ENCODE assay signal across 20 cellular contexts in genomic region chr3:81033185-81033584, GRCh38.
DNase-seq lines count a peak whose midpoint lies in the region; ATAC-seq, FAIRE-seq and TF ChIP-seq lines count a peak whose summit lies in the region.
"Had no signal": no experiment of that assay in that cellular context is flagged by ENCODE, and none has a peak within 500 bp of the region (broad histone marks: within the 10 kb centered on the region; RNA-seq: fewer than 3 reads in every experiment).

No MANE protein-coding gene starts in this region.

- no peak overlapping the region for H3K4me2 ChIP-seq in HepG2 (ENCODE audit: low read depth, low read length)
- H3K4me2 ChIP-seq in Karpas-422 (ENCODE audit: low read depth, low read length, poor library complexity, severe bottlenecking), result no peak overlapping the region
- H3K4me2 ChIP-seq: BLaER1 treated with 17β-estradiol and CSF1 and Interleukin-3, amounts not matched to agents 10 nM and 100 nM had no signal

- no TSS peak for BruUV-seq in HepG2 (replicated peaks; lab: Mats Ljungman, UMichigan)

- DNase-seq in right lobe of liver (no peak), HepG2 (ENCODE audit: low spot score) (no peak), Karpas-422 (peak; percentile 26), left lobe of liver (ENCODE audit: low spot score) (no peak), activated T-cell treated with anti-CD3 and anti-CD28 coated beads for 4 hours (no peak)
- DNase-seq: 8988T; ACHN; Caco-2; Calu3; CD4-positive, alpha-beta T cell; CD8-positive, alpha-beta T cell; DMS79 treated with DMSO at 0.1 percent for 48 hours; GF-D8 had no signal

- H3K9me2 ChIP-seq in Karpas-422 (replicated peaks; ENCODE audit: insufficient read depth, low read length), result no peaks in the 10 kb centered on the region

- H3K9me3 ChIP-seq in right lobe of liver (no peaks in the 10 kb centered on the region), HepG2 (ENCODE audit: low read length) (no peaks in the 10 kb centered on the region), Karpas-422 (ENCODE audit: low read length) (no peaks in the 10 kb centered on the region)
- H3K9me3 ChIP-seq: BLaER1 treated with 17β-estradiol and CSF1 and Interleukin-3, amounts not matched to agents 10 nM and 100 nM; Caco-2 had no signal

- WGBS in right lobe of liver (ENCODE audit: insufficient coverage, low coverage, low lambda C conversion rate, missing lambda C conversion rate), result 32% methylated on average over 2 of the region's 2 CpGs
- WGBS in HepG2 (ENCODE audit: low lambda C conversion rate), result 28% methylated on average over 2 of the region's 2 CpGs

- no peak for TF ChIP-seq POLR2A in right lobe of liver (IDR thresholded peaks at IDR 0.05)
- TF ChIP-seq POLR2A in HepG2 (IDR thresholded peaks at IDR 0.05; ENCODE audit: insufficient read depth in 1 of 2, low read depth in 2 of 2, low read length in 2 of 2), result no peak

- H2AFZ ChIP-seq in HepG2 (ENCODE audit: low read length), result no peak overlapping the region
- no peak overlapping the region for H2AFZ ChIP-seq in Karpas-422 (ENCODE audit: low read length)

- no peak for TF ChIP-seq RAD21 in HepG2 (CRISPR knock-in tag; IDR thresholded peaks at IDR 0.05)

- TF ChIP-seq CTCF in right lobe of liver (IDR thresholded peaks at IDR 0.05), result no peak
- TF ChIP-seq CTCF in HepG2 (CRISPR knock-in tag; IDR thresholded peaks at IDR 0.05), result no peak

- FAIRE-seq in HepG2 (lab: Jason Lieb, UNC), result no peak
- FAIRE-seq: A204.1, G401.6, GM12891, GM19239 had no signal

- no peak for TF ChIP-seq EP300 in HepG2 (IDR thresholded peaks at IDR 0.05; ENCODE audit: low read depth in 2 of 2, low read length in 2 of 2)
- TF ChIP-seq EP300 in HepG2 (CRISPR knock-in tag; IDR thresholded peaks at IDR 0.05; ENCODE audit: borderline replicate concordance), result no peak

- H3K36me3 ChIP-seq in right lobe of liver (no peaks in the 10 kb centered on the region), HepG2 (replicated peaks in 1 of 2; ENCODE audit: control insufficient read depth in 1 of 2, insufficient read depth in 2 of 2, low read length in 2 of 2) (no peaks in the 10 kb centered on the region), Karpas-422 (ENCODE audit: insufficient read depth, low read length) (no peaks in the 10 kb centered on the region)
- H3K36me3 ChIP-seq: BLaER1 treated with 17β-estradiol and CSF1 and Interleukin-3, amounts not matched to agents 10 nM and 100 nM had no signal

- H3K4me3 ChIP-seq in right lobe of liver (no peak overlapping the region), HepG2 (replicated peaks in 1 of 3; ENCODE audit: insufficient read depth in 1 of 3, low read depth in 2 of 3, low read length in 3 of 3) (no peak overlapping the region), Karpas-422 (ENCODE audit: low read length) (no peak overlapping the region)
- H3K4me3 ChIP-seq: BLaER1 treated with 17β-estradiol and CSF1 and Interleukin-3, amounts not matched to agents 10 nM and 100 nM had no signal

- H3K9ac ChIP-seq in HepG2 (ENCODE audit: insufficient read depth, low read depth, low read length) (no peak overlapping the region), Karpas-422 (ENCODE audit: low read length) (no peak overlapping the region)
- H3K9ac ChIP-seq: BLaER1 treated with 17β-estradiol and CSF1 and Interleukin-3, amounts not matched to agents 10 nM and 100 nM had no signal

- ATAC-seq in right lobe of liver (peak; percentile 28 to 78 (median 58)), HepG2 (no peak), left lobe of liver (peak; percentile 81), GM21423 (IDR thresholded peaks at IDR 0.05; ENCODE audit: unreplicated experiment) (no peak)
- ATAC-seq: CD8-positive, alpha-beta T cell had no signal

- H3K27ac ChIP-seq in right lobe of liver (no peak overlapping the region), HepG2 (ENCODE audit: extremely low read length, insufficient read depth, low read length) (no peak overlapping the region), Karpas-422 (ENCODE audit: low read length) (no peak overlapping the region)
- H3K27ac ChIP-seq: BLaER1 treated with 17β-estradiol and CSF1 and Interleukin-3, amounts not matched to agents 10 nM and 100 nM; C4-2B had no signal

- in situ Hi-C loops in HepG2 (cut with HindIII; ENCODE audit: extremely low pct_ligation_motif_present, low pct_unique_long_range_greater_than_20kb), result no loop called here

- intact Hi-C loops in right lobe of liver (cut with DNase I), result no loop called here
- intact Hi-C loops in HepG2 (cut with micrococcal nuclease; ENCODE audit: unreplicated experiment), result no loop called here

- POLR2A ChIA-PET in HepG2 (lab: Yijun Ruan, JAX), result no interaction called here

- no peaks in the 10 kb centered on the region for H3K27me3 ChIP-seq in right lobe of liver
- H3K27me3 ChIP-seq in HepG2 (ENCODE audit: control insufficient read depth in 1 of 2, insufficient read depth in 2 of 2, low read length in 2 of 2), result no peaks in the 10 kb centered on the region
- H3K27me3 ChIP-seq in Karpas-422 (ENCODE audit: low read length), result no peaks in the 10 kb centered on the region
- H3K27me3 ChIP-seq: BLaER1 treated with 17β-estradiol and CSF1 and Interleukin-3, amounts not matched to agents 10 nM and 100 nM had no signal

- H3K4me1 ChIP-seq in right lobe of liver (no peaks in the 10 kb centered on the region), HepG2 (ENCODE audit: insufficient read depth, low read length) (no peaks in the 10 kb centered on the region), Karpas-422 (ENCODE audit: low read length) (no peaks in the 10 kb centered on the region)
- H3K4me1 ChIP-seq: BLaER1 treated with 17β-estradiol and CSF1 and Interleukin-3, amounts not matched to agents 10 nM and 100 nM; Caco-2 had no signal

- no peaks in the 10 kb centered on the region for H3K79me2 ChIP-seq in HepG2 (ENCODE audit: insufficient read depth, low read length)
- H3K79me2 ChIP-seq in Karpas-422 (ENCODE audit: low read length), result no peaks in the 10 kb centered on the region

- H4K20me1 ChIP-seq in HepG2 (ENCODE audit: insufficient read depth, low read length), result no peaks in the 10 kb centered on the region
- H4K20me1 ChIP-seq in Karpas-422 (ENCODE audit: insufficient read depth, low read depth, low read length), result no peaks in the 10 kb centered on the region
- H4K20me1 ChIP-seq: BLaER1 treated with 17β-estradiol and CSF1 and Interleukin-3, amounts not matched to agents 10 nM and 100 nM had no signal

- CTCF ChIA-PET in HepG2 (lab: Yijun Ruan, JAX; ENCODE audit: low intra/inter-chr PET ratio, low total read pairs), result no interaction called here

TF ChIP-seq in HepG2, 621 proteins besides CTCF, POLR2A, EP300 and RAD21:
- TF ChIP-seq SALL1 (CRISPR knock-in tag; IDR thresholded peaks at IDR 0.05) (no peak), ZNF747 (CRISPR knock-in tag; IDR thresholded peaks at IDR 0.05; ENCODE audit: borderline replicate concordance) (no peak), NR1H2 (CRISPR knock-in tag; IDR thresholded peaks at IDR 0.05; ENCODE audit: borderline replicate concordance, low read depth) (no peak), RBAK (CRISPR knock-in tag; IDR thresholded peaks at IDR 0.05) (no peak), IRX3 (CRISPR knock-in tag; IDR thresholded peaks at IDR 0.05; ENCODE audit: borderline replicate concordance, low read depth) (no peak), ZNF784 (CRISPR knock-in tag; IDR thresholded peaks at IDR 0.05; ENCODE audit: borderline replicate concordance) (no peak)

Comparison
In these comparisons a context has a peak if more than half of its experiments do, and no peak if none do; other contexts are left out.
1. ATAC-seq: peak in right lobe of liver (4 of 4) and left lobe of liver (single experiment); none in HepG2 (single experiment) and GM21423 (single experiment).